21 cellular contexts compared by ENCODE assay signal in the genomic region with DNA sequence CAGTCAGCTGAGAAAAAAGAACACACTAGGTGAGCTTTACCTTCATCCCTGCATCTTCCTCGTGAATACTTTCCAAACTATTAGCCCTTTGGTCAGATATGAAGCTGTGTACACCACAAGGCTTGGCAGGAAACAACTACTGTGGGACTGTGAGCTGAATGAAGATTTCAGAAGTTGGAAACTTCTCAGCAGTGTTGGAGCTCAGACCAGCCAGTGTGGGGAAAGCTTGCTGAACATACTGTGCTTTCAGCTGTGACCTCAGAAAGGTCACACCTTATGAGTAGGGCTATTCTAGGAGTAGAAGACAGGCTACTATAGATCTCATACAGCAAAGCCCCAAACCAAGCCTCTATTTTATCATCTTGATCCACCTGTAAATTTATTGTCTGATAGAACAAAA.
A peak's percentile ranks its signal among the peaks of the same experiment; 100 is the strongest.
DNase-seq lines count a peak whose midpoint lies in the region; ATAC-seq and TF ChIP-seq lines count a peak whose summit lies in the region.
"Had no signal": no experiment of that assay in that cellular context is flagged by ENCODE, and none has a peak within 500 bp of the region (broad histone marks: within the 10 kb centered on the region; RNA-seq: fewer than 3 reads in every experiment).

No MANE protein-coding gene starts in this region.

- DNase-seq in astrocyte of the cerebellum (ENCODE audit: low read depth): peak; percentile 13
- DNase-seq in left cardiac atrium: no peak
- no peak for DNase-seq in stimulated activated naive B cell treated with anti-CD40 and anti-IgM and Interleukin-4, amounts not matched to agents 10 μg/mL and 1 μg/mL and 100 μg/mL, for 72 hours
- no peak for DNase-seq in NCI-H2171 treated with DMSO at 0.1 percent for 48 hours (lab: John Stamatoyannopoulos, UW)
- no peak for DNase-seq in HuH-7.5 (ENCODE audit: low spot score)
- no peak for DNase-seq in NOMO-1 (lab: John Stamatoyannopoulos, UW; ENCODE audit: unreplicated experiment in 2 of 2)
- DNase-seq: Caco-2; CD4-positive, alpha-beta T cell; DMS 273 treated with DMSO at 0.1 percent for 48 hours; DND-41; H9; HFFc6; Kasumi-1; NCI-H1417; NCI-H1694 treated with DMSO at 0.1 percent for 48 hours; NCI-H69; NK-92 treated with Interleukin-12 subunit alpha and Interleukin-12 subunit beta, amount 100 ng/mL, for 24 hours; SJCRH30 had no signal

- peaks cover 4 to 7% of the 10 kb centered on the region in 2 donors for H3K9me3 Mint-ChIP-seq in stimulated activated naive B cell treated with anti-CD40 and anti-IgM and Interleukin-4, amounts not matched to agents 10 μg/mL and 1 μg/mL and 100 μg/mL, for 72 hours
- H3K9me3 Mint-ChIP-seq: HFFc6 had no signal

- H3K4me1 Mint-ChIP-seq in stimulated activated naive B cell treated with anti-CD40 and anti-IgM and Interleukin-4, amounts not matched to agents 10 μg/mL and 1 μg/mL and 100 μg/mL, for 72 hours: peaks cover 0 to 2% of the 10 kb centered on the region in 2 donors

- TF ChIP-seq CTCF in astrocyte of the cerebellum (IDR thresholded peaks at IDR 0.05; ENCODE audit: low read depth, low read length, missing control alignments): no peak

- no peak overlapping the region for H3K27ac Mint-ChIP-seq in stimulated activated naive B cell treated with anti-CD40 and anti-IgM and Interleukin-4, amounts not matched to agents 10 μg/mL and 1 μg/mL and 100 μg/mL, for 72 hours
- H3K27ac Mint-ChIP-seq: CD4-positive, alpha-beta T cell; H9; HFFc6 had no signal

- intact Hi-C loops in left cardiac atrium (cut with DNase I): no loop called here

- H3K36me3 Mint-ChIP-seq in stimulated activated naive B cell treated with anti-CD40 and anti-IgM and Interleukin-4, amounts not matched to agents 10 μg/mL and 1 μg/mL and 100 μg/mL, for 72 hours: peaks cover 25 to 33% of the 10 kb centered on the region in 2 donors

- H3K4me3 ChIP-seq in astrocyte of the cerebellum (ENCODE audit: low read depth, low read length): no peak overlapping the region
- H3K4me3 ChIP-seq: BLaER1, SJCRH30 had no signal

- ATAC-seq in GM18858 (IDR thresholded peaks at IDR 0.05; ENCODE audit: unreplicated experiment) (peak; percentile 51), left cardiac atrium (peak; percentile 8 to 52)
- peak; percentile 82 to 86 for ATAC-seq in stimulated activated naive B cell treated with anti-CD40 and anti-IgM and Interleukin-4, amounts not matched to agents 10 μg/mL and 1 μg/mL and 100 μg/mL, for 72 hours (replicated peaks)
- ATAC-seq: Panc1 had no signal

- H3K4me3 Mint-ChIP-seq in stimulated activated naive B cell treated with anti-CD40 and anti-IgM and Interleukin-4, amounts not matched to agents 10 μg/mL and 1 μg/mL and 100 μg/mL, for 72 hours: no peak overlapping the region
- H3K4me3 Mint-ChIP-seq: CD4-positive, alpha-beta T cell; H9; HFFc6 had no signal

- H3K27me3 Mint-ChIP-seq in stimulated activated naive B cell treated with anti-CD40 and anti-IgM and Interleukin-4, amounts not matched to agents 10 μg/mL and 1 μg/mL and 100 μg/mL, for 72 hours: no peaks in the 10 kb centered on the region
- H3K27me3 Mint-ChIP-seq: CD4-positive, alpha-beta T cell had no signal

- in situ Hi-C loops in astrocyte of the cerebellum (cut with HindIII; ENCODE audit: low sequenced_read_pairs): no loop called here

Comparison
In these comparisons a context has a peak if more than half of its experiments do, and no peak if none do; other contexts are left out.
1. ATAC-seq: peak in every context shown above with its lines; median percentile 84 in stimulated activated naive B cell treated with anti-CD40 and anti-IgM and Interleukin-4, amounts not matched to agents 10 μg/mL and 1 μg/mL and 100 μg/mL, for 72 hours; 51 in GM18858; 30 in left cardiac atrium.